Comparison of ENCODE assay signal across 1 cellular context in the genomic region with DNA sequence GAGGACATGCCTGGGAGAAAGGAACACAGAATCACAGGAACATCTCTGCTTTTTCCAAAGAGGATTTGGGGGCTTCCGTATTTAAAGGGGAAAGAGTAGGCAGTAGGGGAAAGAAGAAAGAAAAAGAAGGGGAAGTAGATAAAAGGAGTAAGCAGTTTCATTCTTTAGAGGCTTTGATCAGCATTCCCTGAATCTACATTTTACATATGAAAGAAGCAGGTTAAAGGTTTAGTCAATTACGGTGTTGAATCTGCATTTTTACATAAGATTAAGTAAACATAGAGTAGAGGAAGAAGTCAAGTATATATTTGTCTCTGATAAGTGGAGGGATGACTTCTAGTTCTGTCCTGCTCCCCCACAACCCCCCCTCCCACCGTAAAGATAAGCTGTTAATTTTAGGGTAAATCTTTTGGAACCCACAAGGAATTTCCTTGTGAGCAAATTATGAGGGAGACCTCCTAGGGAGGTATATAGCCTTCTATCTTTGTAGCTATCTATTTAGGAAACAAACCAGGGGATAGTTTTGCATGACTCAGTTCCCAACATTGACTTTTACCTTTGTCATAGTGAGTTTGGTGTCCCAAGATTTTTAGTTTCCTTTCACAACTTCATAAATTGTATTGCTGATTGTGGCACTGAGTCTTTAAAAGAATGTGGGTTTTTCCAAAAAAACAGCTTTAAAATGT.
TF ChIP-seq lines count a peak whose summit lies in the region.

No MANE protein-coding gene starts in this region.

TF ChIP-seq in H1, 55 proteins besides CTCF, POLR2A, EP300 and RAD21:
- TF ChIP-seq SP1 (IDR thresholded peaks at IDR 0.05; ENCODE audit: low read depth, low read length) (peak; percentile 21; the same call in 1 of the 2 replicates), SIRT6 (IDR thresholded peaks at IDR 0.05; ENCODE audit: low read length) (no peak), NANOG (IDR thresholded peaks at IDR 0.05; ENCODE audit: insufficient read depth, low read depth, low read length, poor library complexity, severe bottlenecking) (peak; percentile 36)
